Comparison of ENCODE assay signal across 7 cellular contexts in genomic region chr20:41672282-41672681, GRCh38.
"Had no signal": no experiment of that assay in that cellular context is flagged by ENCODE, and none has a peak within 500 bp of the region (broad histone marks: within the 10 kb centered on the region; RNA-seq: fewer than 3 reads in every experiment).

No MANE protein-coding gene starts in this region.

- H3K9ac ChIP-seq: GM23248, KMS-11 had no signal

- H2AFZ ChIP-seq: GM23248 had no signal

- H3K27ac ChIP-seq: GM23248, KMS-11 had no signal

- H3K4me3 ChIP-seq: GM23248 had no signal

- H3K4me2 ChIP-seq: KMS-11 had no signal

- DNase-seq: GM23248, GOT3, H7, HCEC 1CT, IMR-90, KBM-7 had no signal
